In genomic region chr1:153833171-153833570, GRCh38 we compare ENCODE assay signal across 20 cellular contexts.
"Had no signal": no experiment of that assay in that cellular context is flagged by ENCODE, and none has a peak within 500 bp of the region (broad histone marks: within the 10 kb centered on the region; RNA-seq: fewer than 3 reads in every experiment).

No MANE protein-coding gene starts in this region.

- ATAC-seq: activated CD4-positive, CD25-positive, alpha-beta regulatory T cell treated with anti-CD3 and anti-CD28 coated beads, Interleukin-2, amount 50 U/mL, for 24 hours; lower lobe of right lung; right cardiac atrium; SK-N-SH treated with all-trans-retinoic acid at 6 μM for 48 hours had no signal

- H3K9ac ChIP-seq: neural progenitor cell had no signal

- DNase-seq: activated CD4-positive, alpha-beta T cell treated with anti-CD3 and anti-CD28 coated beads, Interleukin-2, amount 10 ng/mL, durations not matched to agents 7 days and 5 days; activated CD8-positive, alpha-beta memory T cell treated with anti-CD3 and anti-CD28 coated beads, Interleukin-2, amount 50 U/mL, for 48 hours; activated gamma-delta T cell; activated naive CD8-positive, alpha-beta T cell treated with anti-CD3 and anti-CD28 coated beads for 36 hours; activated T-cell treated with anti-CD3 and anti-CD28 coated beads, Interleukin-2, amount 50 U/mL, for 48 hours; dermis blood vessel endothelial cell; effector memory CD4-positive, alpha-beta T cell; hippocampal formation; islet precursor cell; lower lobe of right lung; right cardiac atrium; stomach; T-helper 1 cell; testis; upper lobe of left lung had no signal

- H3K4me1 ChIP-seq: lower lobe of right lung, neural progenitor cell, prostate gland, testis, upper lobe of left lung had no signal

- H3K9me3 ChIP-seq: lower lobe of right lung, prostate gland, stomach, testis, upper lobe of left lung had no signal

- H3K9me3 Mint-ChIP-seq: activated CD4-positive, alpha-beta T cell treated with anti-CD3 and anti-CD28 coated beads, Interleukin-2, amount 10 ng/mL, durations not matched to agents 7 days and 5 days; activated naive CD8-positive, alpha-beta T cell treated with anti-CD3 and anti-CD28 coated beads for 36 hours; neural progenitor cell had no signal

- H3K4me3 Mint-ChIP-seq: activated CD4-positive, alpha-beta T cell treated with anti-CD3 and anti-CD28 coated beads, Interleukin-2, amount 10 ng/mL, durations not matched to agents 7 days and 5 days; activated naive CD8-positive, alpha-beta T cell treated with anti-CD3 and anti-CD28 coated beads for 36 hours; neural progenitor cell had no signal

- H3K4me1 Mint-ChIP-seq: neural progenitor cell had no signal

- H3K27ac Mint-ChIP-seq: activated CD4-positive, alpha-beta T cell treated with anti-CD3 and anti-CD28 coated beads, Interleukin-2, amount 10 ng/mL, durations not matched to agents 7 days and 5 days; activated naive CD8-positive, alpha-beta T cell treated with anti-CD3 and anti-CD28 coated beads for 36 hours; neural progenitor cell had no signal

- H3K36me3 ChIP-seq: neural progenitor cell, prostate gland had no signal

- H3K27ac ChIP-seq: lower lobe of right lung, neural progenitor cell, prostate gland, skin epidermis, stomach, testis, upper lobe of left lung had no signal

- H3K27me3 Mint-ChIP-seq: activated CD4-positive, alpha-beta T cell treated with anti-CD3 and anti-CD28 coated beads, Interleukin-2, amount 10 ng/mL, durations not matched to agents 7 days and 5 days; activated naive CD8-positive, alpha-beta T cell treated with anti-CD3 and anti-CD28 coated beads for 36 hours had no signal

- H3K4me3 ChIP-seq: lower lobe of right lung, neural progenitor cell, prostate gland, skin epidermis, stomach, testis, upper lobe of left lung had no signal
